7 cellular contexts compared by ENCODE assay signal in the genomic region with DNA sequence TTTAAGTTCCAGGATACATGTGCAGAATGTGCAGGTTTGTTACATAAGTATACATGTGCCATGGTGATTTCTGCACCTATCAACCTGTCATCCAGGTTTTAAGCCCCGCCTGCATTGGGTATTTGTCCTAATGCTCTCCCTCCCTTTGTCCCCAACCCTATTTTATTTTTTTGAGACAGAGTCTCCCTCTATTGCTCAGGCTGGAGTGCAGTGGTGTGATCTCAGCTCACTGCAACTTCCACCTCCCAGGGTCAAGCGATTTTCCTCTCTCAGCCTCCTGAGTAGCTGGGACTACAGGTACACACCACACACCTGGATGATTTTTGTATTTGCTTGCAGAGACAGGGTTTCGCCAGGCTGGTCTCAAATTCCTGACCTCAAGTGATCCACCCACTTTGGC. TPM values are rescaled to one million over a fixed set of nuclear protein-coding genes. Genes with fewer than 3 reads are reported as not detected.
"Had no signal": no experiment of that assay in that cellular context is flagged by ENCODE, and none has a peak within 500 bp of the region (broad histone marks: within the 10 kb centered on the region; RNA-seq: fewer than 3 reads in every experiment).

No MANE protein-coding gene starts in this region.

RNA-seq across cellular contexts. Expression of a gene that starts 18.7 kb away (rescaled TPM):
- total RNA-seq: M059J, SK-MEL-5 had no signal

RNA-seq across cellular contexts. Expression of a gene that starts 50.4 kb away (rescaled TPM):
- total RNA-seq: M059J, OCI-LY7, PC-9, Right ventricle myocardium inferior, RPMI7951, SJCRH30, SK-MEL-5 had no signal
